8 cellular contexts compared by ENCODE assay signal in the genomic region with DNA sequence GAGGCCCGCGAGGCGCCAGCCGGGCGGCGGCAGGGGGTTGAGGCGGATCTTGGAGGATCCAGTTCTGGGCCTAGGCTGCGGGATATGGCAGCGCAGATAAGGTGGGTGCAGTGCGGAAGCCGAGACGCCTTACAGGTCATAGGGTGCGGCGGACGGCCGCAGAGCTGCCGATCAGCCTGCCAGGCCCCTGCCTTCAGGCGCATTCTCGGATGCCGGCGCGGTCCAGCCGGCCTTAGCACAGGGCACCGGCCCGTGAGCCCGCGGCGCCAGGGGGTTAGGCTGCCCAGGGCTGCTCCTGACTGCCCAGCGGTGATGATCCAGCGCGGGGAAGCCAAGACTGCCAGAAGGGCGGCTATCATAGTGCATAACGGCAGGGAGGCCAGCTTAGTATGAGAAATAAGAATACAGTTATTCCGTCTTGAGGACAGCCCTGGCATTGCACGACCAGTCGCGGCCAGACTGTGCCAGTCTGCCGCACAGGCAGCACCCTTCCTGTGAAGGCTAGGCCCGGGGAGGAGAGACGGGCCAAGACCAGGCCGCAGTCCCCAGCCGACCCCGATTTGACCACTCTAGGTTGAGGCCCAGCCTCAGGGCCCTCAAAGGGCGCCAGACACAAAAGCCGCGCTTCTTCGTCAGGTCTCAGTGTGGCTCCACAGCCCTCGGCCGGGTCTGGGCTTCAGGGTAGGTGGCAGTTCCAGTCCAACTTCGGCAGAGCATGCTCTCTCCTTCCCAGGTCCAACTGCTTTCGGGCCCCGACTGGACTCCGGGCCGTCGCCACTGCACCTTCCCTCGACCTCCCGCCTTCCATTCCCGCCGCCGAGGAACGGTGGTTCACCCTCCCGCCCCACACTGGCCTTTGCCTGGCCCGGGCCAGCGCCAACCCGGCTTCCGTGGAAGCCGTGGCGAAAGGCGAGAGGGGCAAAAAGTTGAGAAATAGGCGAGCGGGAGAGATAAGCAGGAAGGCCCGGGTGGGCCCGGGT. TPM values are rescaled to one million over a fixed set of nuclear protein-coding genes. Genes with fewer than 3 reads are reported as not detected.
DNase-seq lines count a peak whose midpoint lies in the region; ATAC-seq lines count a peak whose summit lies in the region.

No MANE protein-coding gene starts in this region.

- no peak overlapping the region for H3K4me3 Mint-ChIP-seq in activated CD4-positive, alpha-beta T cell treated with anti-CD3 and anti-CD28 coated beads for 36 hours
- H3K4me3 Mint-ChIP-seq in stimulated activated effector memory CD8-positive, alpha-beta T cell treated with anti-CD3 and anti-CD28 coated beads, Interleukin-12 subunit alpha, Interleukin-12 subunit beta, amount 100 ng/mL, for 72 hours = peak overlapping the region; percentile 65

- no peaks in the 10 kb centered on the region for H3K36me3 Mint-ChIP-seq in activated CD4-positive, alpha-beta T cell treated with anti-CD3 and anti-CD28 coated beads for 36 hours (ENCODE audit: low read depth)
- H3K36me3 Mint-ChIP-seq in stimulated activated effector memory CD8-positive, alpha-beta T cell treated with anti-CD3 and anti-CD28 coated beads, Interleukin-12 subunit alpha, Interleukin-12 subunit beta, amount 100 ng/mL, for 72 hours = no peaks in the 10 kb centered on the region

- no peaks in the 10 kb centered on the region for H3K4me1 ChIP-seq in adipocyte (ENCODE audit: control insufficient read depth, insufficient read depth, low read length)
- H3K4me1 ChIP-seq in iPS-20b (ENCODE audit: insufficient read depth, low read length) = no peaks in the 10 kb centered on the region; the same call in 1 of the 2 replicates

- no peak overlapping the region for H3K27ac ChIP-seq in iPS-20b (ENCODE audit: low read length)

- H3K27me3 ChIP-seq in adipocyte (replicated peaks; ENCODE audit: control insufficient read depth, insufficient read depth, low read length) (peaks cover 72% of the 10 kb centered on the region), iPS-20b (ENCODE audit: insufficient read depth, low read length) (peaks cover 100% of the 10 kb centered on the region)

- peaks cover 17% of the 10 kb centered on the region for H3K4me1 Mint-ChIP-seq in activated CD4-positive, alpha-beta T cell treated with anti-CD3 and anti-CD28 coated beads for 36 hours
- H3K4me1 Mint-ChIP-seq in stimulated activated effector memory CD8-positive, alpha-beta T cell treated with anti-CD3 and anti-CD28 coated beads, Interleukin-12 subunit alpha, Interleukin-12 subunit beta, amount 100 ng/mL, for 72 hours = peaks cover 15% of the 10 kb centered on the region

- H3K9me3 ChIP-seq in adipocyte (ENCODE audit: control insufficient read depth, low read length) (peaks cover 30% of the 10 kb centered on the region), iPS-20b (ENCODE audit: insufficient read depth, low read depth, low read length) (no peaks in the 10 kb centered on the region; the same call in 1 of the 2 replicates)

- H3K36me3 ChIP-seq in adipocyte (ENCODE audit: control insufficient read depth, insufficient read depth, low read length, severe bottlenecking) (no peaks in the 10 kb centered on the region), iPS-20b (ENCODE audit: insufficient read depth, low read depth, low read length) (no peaks in the 10 kb centered on the region)

- H3K4me3 ChIP-seq in adipocyte (ENCODE audit: low read length) (no peak overlapping the region), iPS-20b (ENCODE audit: low read length) (peak overlapping the region; percentile 54; the same call in 1 of the 2 replicates)

- H3K27ac Mint-ChIP-seq in activated CD4-positive, alpha-beta T cell treated with anti-CD3 and anti-CD28 coated beads for 36 hours = no peak overlapping the region
- H3K27ac Mint-ChIP-seq in stimulated activated effector memory CD8-positive, alpha-beta T cell treated with anti-CD3 and anti-CD28 coated beads, Interleukin-12 subunit alpha, Interleukin-12 subunit beta, amount 100 ng/mL, for 72 hours = no peak overlapping the region

- POLR2A ChIA-PET in activated CD4-positive, alpha-beta T cell treated with anti-CD3 and anti-CD28 coated beads for 36 hours (lab: Charles Lee) = no interaction called here

- CTCF ChIA-PET in activated CD4-positive, alpha-beta T cell treated with anti-CD3 and anti-CD28 coated beads for 36 hours (lab: Charles Lee) = interaction anchor here (0.7 to 1.5 kb wide), 3 partner anchors 10 to 37 kb away, joined by 3 to 5 read pairs (median 3); no protein-coding TSS in a partner anchor

- peaks cover 57% of the 10 kb centered on the region for H3K27me3 Mint-ChIP-seq in activated CD4-positive, alpha-beta T cell treated with anti-CD3 and anti-CD28 coated beads for 36 hours

- no peaks in the 10 kb centered on the region for H3K9me3 Mint-ChIP-seq in activated CD4-positive, alpha-beta T cell treated with anti-CD3 and anti-CD28 coated beads for 36 hours (ENCODE audit: low read depth)
- no peaks in the 10 kb centered on the region for H3K9me3 Mint-ChIP-seq in stimulated activated effector memory CD8-positive, alpha-beta T cell treated with anti-CD3 and anti-CD28 coated beads, Interleukin-12 subunit alpha, Interleukin-12 subunit beta, amount 100 ng/mL, for 72 hours

- intact Hi-C loops in activated CD4-positive, alpha-beta T cell treated with anti-CD3 and anti-CD28 coated beads for 36 hours (cut with DNase I, micrococcal nuclease) = loop anchor here in 1 of 2 experiments (2.0 kb wide), 1 partner anchor 13 kb away; no protein-coding TSS in a partner anchor

- peak; percentile 44 for ATAC-seq in activated CD4-positive, alpha-beta T cell treated with anti-CD3 and anti-CD28 coated beads for 36 hours
- ATAC-seq in stimulated activated effector memory CD8-positive, alpha-beta T cell treated with anti-CD3 and anti-CD28 coated beads, Interleukin-12 subunit alpha, Interleukin-12 subunit beta, amount 100 ng/mL, for 72 hours = peak; percentile 24
- no peak for ATAC-seq in HG02678 (IDR thresholded peaks at IDR 0.05; ENCODE audit: unreplicated experiment)

- peak; percentile 27 for DNase-seq in activated CD4-positive, alpha-beta T cell treated with anti-CD3 and anti-CD28 coated beads for 36 hours
- DNase-seq in activated CD4-positive, alpha-beta T cell treated with anti-CD3 and anti-CD28 coated beads, Interleukin-2, amount 50 U/mL, for 4 hours = no peak
- DNase-seq in adipocyte (ENCODE audit: low read depth) (peak; percentile 36), cortex of kidney (lab: John Stamatoyannopoulos, UW) (no peak), 8988T (no peak)
- no peak for DNase-seq in stimulated activated effector memory CD8-positive, alpha-beta T cell treated with anti-CD3 and anti-CD28 coated beads, Interleukin-12 subunit alpha, Interleukin-12 subunit beta, amount 100 ng/mL, for 72 hours (ENCODE audit: low spot score in 2 of 2)

- H3K9ac ChIP-seq in adipocyte (ENCODE audit: low read length) = no peak overlapping the region
- no peak overlapping the region for H3K9ac ChIP-seq in iPS-20b (ENCODE audit: low read depth, low read length)

RNA-seq across cellular contexts. Expression of a gene that starts 0.9 kb away (rescaled TPM):
- not detected for total RNA-seq in activated CD4-positive, alpha-beta T cell treated with anti-CD3 and anti-CD28 coated beads for 36 hours

RNA-seq across cellular contexts. Expression of a gene that starts 35.2 kb away (rescaled TPM):
- 10 to 100 TPM; 20.7 to 21.5 TPM for total RNA-seq in activated CD4-positive, alpha-beta T cell treated with anti-CD3 and anti-CD28 coated beads for 36 hours

RNA-seq across cellular contexts. Expression of a gene that starts 42.7 kb away (rescaled TPM):
- total RNA-seq in activated CD4-positive, alpha-beta T cell treated with anti-CD3 and anti-CD28 coated beads for 36 hours = not detected

Comparison
In these comparisons a context has a peak if more than half of its experiments do, and no peak if none do; other contexts are left out.
1. DNase-seq: peak in activated CD4-positive, alpha-beta T cell treated with anti-CD3 and anti-CD28 coated beads for 36 hours (single experiment) and adipocyte (single experiment); none in activated CD4-positive, alpha-beta T cell treated with anti-CD3 and anti-CD28 coated beads, Interleukin-2, amount 50 U/mL, for 4 hours (0 of 2), stimulated activated effector memory CD8-positive, alpha-beta T cell treated with anti-CD3 and anti-CD28 coated beads, Interleukin-12 subunit alpha, Interleukin-12 subunit beta, amount 100 ng/mL, for 72 hours (0 of 2), cortex of kidney (single experiment) and 8988T (single experiment).